ENCODE assay signal across 28 cellular contexts in genomic region chr20:42255820-42256219, GRCh38.
"Had no signal": no experiment of that assay in that cellular context is flagged by ENCODE, and none has a peak within 500 bp of the region (broad histone marks: within the 10 kb centered on the region; RNA-seq: fewer than 3 reads in every experiment).

No MANE protein-coding gene starts in this region.

- H3K4me1 ChIP-seq: ascending aorta, breast epithelium, colonic mucosa, esophagus squamous epithelium, heart left ventricle had no signal

- ATAC-seq: activated naive CD4-positive, alpha-beta T cell treated with anti-CD3 and anti-CD28 coated beads, Interleukin-2, amount 50 U/mL, for 72 hours; activated T-cell treated with anti-CD3 and anti-CD28 coated beads, Interleukin-2, amount 50 U/mL, for 72 hours; heart left ventricle; WTC11 had no signal

- H3K4me3 ChIP-seq: ascending aorta, breast epithelium, cardiac muscle cell, colonic mucosa, esophagus squamous epithelium, heart left ventricle had no signal

- H3K27me3 ChIP-seq: ascending aorta, breast epithelium, cardiac muscle cell, colonic mucosa, esophagus squamous epithelium, heart left ventricle had no signal

- H3K27ac ChIP-seq: ascending aorta, breast epithelium, cardiac muscle cell, colonic mucosa, epithelial cell of prostate, esophagus squamous epithelium, heart left ventricle, VCaP had no signal

- DNase-seq: activated CD4-positive, alpha-beta memory T cell treated with anti-CD3 and anti-CD28 coated beads, Interleukin-2, amount 10 ng/mL, durations not matched to agents 7 days and 5 days; activated CD4-positive, alpha-beta T cell treated with anti-CD3 and anti-CD28 coated beads for 1 hour; activated CD4-positive, alpha-beta T cell treated with anti-CD3 and anti-CD28 coated beads for 4 hours; activated CD4-positive, alpha-beta T cell treated with anti-CD3 and anti-CD28 coated beads, Interleukin-2, amount 10 ng/mL, durations not matched to agents 7 days and 5 days; activated CD4-positive, alpha-beta T cell treated with anti-CD3 and anti-CD28 coated beads, Interleukin-2, amount 50 U/mL, for 4 hours; activated CD8-positive, alpha-beta memory T cell treated with anti-CD3 and anti-CD28 coated beads, Interleukin-2, amount 50 U/mL, for 48 hours; activated gamma-delta T cell; activated naive CD4-positive, alpha-beta T cell; activated naive CD4-positive, alpha-beta T cell treated with anti-CD3 and anti-CD28 coated beads, Interleukin-2, amount 10 ng/mL, durations not matched to agents 7 days and 5 days; activated naive CD8-positive, alpha-beta T cell treated with anti-CD3 and anti-CD28 coated beads, Interleukin-2, amount 10 ng/mL, durations not matched to agents 7 days and 5 days; activated T-cell treated with anti-CD3 and anti-CD28 coated beads for 4 hours; activated T-cell treated with anti-CD3 and anti-CD28 coated beads, Interleukin-2, amount 50 U/mL, for 24 hours; activated T-cell treated with anti-CD3 and anti-CD28 coated beads, Interleukin-2, amount 50 U/mL, for 72 hours; central memory CD4-positive, alpha-beta T cell; cerebellar nuclear complex; colonic mucosa; effector CD8-positive, alpha-beta T cell; esophagus squamous epithelium; glutamatergic neuron; heart left ventricle; T-helper 2 cell had no signal

- H3K36me3 ChIP-seq: ascending aorta, breast epithelium, cardiac muscle cell, colonic mucosa, esophagus squamous epithelium, heart left ventricle had no signal

- H3K9me3 ChIP-seq: ascending aorta, breast epithelium, colonic mucosa, esophagus squamous epithelium, heart left ventricle had no signal
